ENCODE assay signal across 7 cellular contexts in genomic region chr12:6550294-6551062, GRCh38. TPM values are rescaled to one million over a fixed set of nuclear protein-coding genes. Genes with fewer than 3 reads are reported as not detected.
DNase-seq lines count a peak whose midpoint lies in the region; ATAC-seq and TF ChIP-seq lines count a peak whose summit lies in the region.
"Had no signal": no experiment of that assay in that cellular context is flagged by ENCODE, and none has a peak within 500 bp of the region (broad histone marks: within the 10 kb centered on the region; RNA-seq: fewer than 3 reads in every experiment).

No MANE protein-coding gene starts in this region.

- POLR2A ChIA-PET in GM10248 (lab: Yijun Ruan, JAX): interaction anchor here (2.0 kb wide), 1 partner anchor 16 kb away, joined by 9 read pairs; the partner anchor contains the start of gene GAPDH

- H3K36me3 ChIP-seq in Peyer's patch: peaks cover 0 to 30% (median 0%) of the 10 kb centered on the region in 3 donors
- peaks cover 39% of the 10 kb centered on the region for H3K36me3 ChIP-seq in thoracic aorta

- CTCF ChIA-PET in GM10248 (lab: Yijun Ruan, JAX): interaction anchor here (0.7 to 20.9 kb wide), 9 partner anchors 9 to 322 kb away, joined by 3 to 280 read pairs (median 3); partner anchors contain the start of genes GAPDH and SPSB2

- no peak for TF ChIP-seq POLR2A in Peyer's patch (IDR thresholded peaks at IDR 0.05)

- TF ChIP-seq CTCF in Peyer's patch (IDR thresholded peaks at IDR 0.05) (no peak), thoracic aorta (IDR thresholded peaks at IDR 0.05) (no peak), GM10248 (IDR thresholded peaks at IDR 0.05; ENCODE audit: control extremely low read depth, extremely low read depth, low read depth, missing control alignments) (no peak)

- ATAC-seq in left ventricle myocardium superior (no peak), thoracic aorta (ENCODE audit: insufficient number of reproducible peaks, low FRiP score, low read depth) (no peak), HG03565 (IDR thresholded peaks at IDR 0.05; ENCODE audit: unreplicated experiment) (no peak), HG03432 (IDR thresholded peaks at IDR 0.05; ENCODE audit: unreplicated experiment) (no peak)

- no peak overlapping the region for H3K4me3 ChIP-seq in Peyer's patch
- H3K4me3 ChIP-seq in thoracic aorta: peak overlapping the region; percentile 93

- peak in 1 of 3 donors; percentile 51 for DNase-seq in Peyer's patch
- peak; percentile 62 for DNase-seq in left ventricle myocardium superior
- DNase-seq in thoracic aorta (ENCODE audit: low spot score): no peak
- no peak for DNase-seq in GM10248 (ENCODE audit: extremely low spot score)
- DNase-seq: activated gamma-delta T cell had no signal

- intact Hi-C loops in left ventricle myocardium superior (cut with micrococcal nuclease): no loop called here

- no peaks in the 10 kb centered on the region for H3K27me3 ChIP-seq in Peyer's patch
- H3K27me3 ChIP-seq in thoracic aorta (replicated peaks; ENCODE audit: insufficient read depth): no peaks in the 10 kb centered on the region

- H3K9me3 ChIP-seq in Peyer's patch (no peaks in the 10 kb centered on the region), thoracic aorta (no peaks in the 10 kb centered on the region)

- peaks cover 0 to 46% (median 15%) of the 10 kb centered on the region in 4 donors for H3K4me1 ChIP-seq in Peyer's patch
- H3K4me1 ChIP-seq in thoracic aorta (ENCODE audit: control insufficient read depth in 1 of 2, low read depth in 2 of 2): peaks cover 59 to 75% of the 10 kb centered on the region in 2 donors

- H3K27ac ChIP-seq in Peyer's patch (peak overlapping the region; percentile 44 to 80 (median 58)), thoracic aorta (peak overlapping the region; percentile 98 to 100)

RNA-seq across cellular contexts. Expression of gene IFFO1, which starts 5.4 kb away (rescaled TPM):
- 10 to 100 TPM in 2 of 4 donors, 1 to 10 TPM in 2; 7.8 to 50.3 (median 9.5) TPM for total RNA-seq in Peyer's patch
- 14.9 TPM for total RNA-seq in left ventricle myocardium superior
- 10 to 100 TPM; 36.2 to 68.6 TPM for total RNA-seq in thoracic aorta

RNA-seq across cellular contexts. Expression of gene GAPDH, which starts 16.2 kb away (rescaled TPM):
- total RNA-seq in Peyer's patch (1,000 to 10,000 TPM; 1,939 to 3,624 (median 2,830) TPM), left ventricle myocardium superior (4,526 TPM), thoracic aorta (1,000 to 10,000 TPM; 1,700 to 2,744 TPM)

RNA-seq across cellular contexts. Expression of gene NOP2, which starts 17.6 kb away (rescaled TPM):
- 100 to 1,000 TPM in 1 of 4 donors, 10 to 100 TPM in 3; 21.4 to 135 (median 43.6) TPM for total RNA-seq in Peyer's patch
- total RNA-seq in left ventricle myocardium superior: 16.1 TPM
- total RNA-seq in thoracic aorta: 10 to 100 TPM; 41.2 to 83.0 TPM

RNA-seq across cellular contexts. Expression of gene NCAPD2, which starts 56.6 kb away (rescaled TPM):
- total RNA-seq in Peyer's patch: 10 to 100 TPM; 26.1 to 86.6 (median 32.7) TPM
- total RNA-seq in left ventricle myocardium superior: 13.1 TPM
- 10 to 100 TPM; 19.9 to 26.7 TPM for total RNA-seq in thoracic aorta

RNA-seq across cellular contexts. Expression of gene CHD4, which starts 56.7 kb away (rescaled TPM):
- total RNA-seq in Peyer's patch (100 to 1,000 TPM; 129 to 209 (median 167) TPM), left ventricle myocardium superior (159 TPM), thoracic aorta (100 to 1,000 TPM; 193 to 205 TPM)
